ENCODE assay signal across 1 cellular context in the genomic region with DNA sequence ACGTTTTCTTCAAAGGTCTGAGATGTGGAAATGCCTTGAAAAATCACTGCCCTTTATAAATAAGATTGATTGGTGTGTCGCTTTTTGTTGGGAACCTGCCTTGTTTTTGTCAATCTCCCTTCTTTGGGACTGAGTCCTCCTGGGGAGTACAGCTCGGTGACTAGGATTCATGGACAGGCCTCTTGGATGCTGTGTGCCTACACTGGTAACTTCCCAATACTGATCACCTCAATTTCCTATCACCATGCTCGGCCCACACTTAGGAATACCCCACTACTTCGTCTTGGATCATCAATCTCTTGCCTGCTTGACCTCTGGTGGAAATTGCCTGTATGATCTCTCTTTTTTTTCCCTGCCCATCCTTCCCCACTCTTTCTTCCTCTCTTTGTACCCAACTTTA.
TF ChIP-seq lines count a peak whose summit lies in the region.

No MANE protein-coding gene starts in this region.

TF ChIP-seq in H1, 55 proteins besides CTCF, POLR2A, EP300 and RAD21 (continued from another document):
- no peak for TF ChIP-seq E2F6 (IDR thresholded peaks at IDR 0.05)
- TF ChIP-seq JUN (IDR thresholded peaks at IDR 0.05; ENCODE audit: low read depth, low read length), result no peak
- TF ChIP-seq, protein P1, sequence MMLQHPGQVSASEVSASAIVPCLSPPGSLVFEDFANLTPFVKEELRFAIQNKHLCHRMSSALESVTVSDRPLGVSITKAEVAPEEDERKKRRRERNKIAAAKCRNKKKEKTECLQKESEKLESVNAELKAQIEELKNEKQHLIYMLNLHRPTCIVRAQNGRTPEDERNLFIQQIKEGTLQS (IDR thresholded peaks at IDR 0.05; ENCODE audit: insufficient read depth, low read depth, low read length), result no peak
- TF ChIP-seq TAF1 (IDR thresholded peaks at IDR 0.05; ENCODE audit: low read depth, low read length), result no peak
